26 cellular contexts compared by ENCODE assay signal in the genomic region with DNA sequence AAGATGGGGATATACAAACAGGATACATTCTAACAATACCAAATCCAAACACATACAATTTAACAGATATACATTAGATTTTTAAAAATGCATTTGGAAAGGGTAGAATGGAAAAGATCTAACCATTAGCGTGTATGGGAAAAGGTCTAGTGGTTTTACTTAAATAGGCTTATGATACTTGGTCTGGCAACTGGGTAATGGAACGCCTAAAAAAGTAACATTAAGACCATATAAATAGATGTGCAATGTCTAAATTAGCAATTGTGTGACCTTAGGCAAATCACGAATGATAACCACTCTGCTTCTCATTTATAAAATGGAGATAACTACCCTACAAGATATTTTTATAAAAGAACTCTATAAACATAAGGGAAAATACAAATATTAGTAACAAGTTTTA.
A peak's percentile ranks its signal among the peaks of the same experiment; 100 is the strongest.
DNase-seq lines count a peak whose midpoint lies in the region; ATAC-seq, FAIRE-seq and TF ChIP-seq lines count a peak whose summit lies in the region.
"Had no signal": no experiment of that assay in that cellular context is flagged by ENCODE, and none has a peak within 500 bp of the region (broad histone marks: within the 10 kb centered on the region; RNA-seq: fewer than 3 reads in every experiment).

No MANE protein-coding gene starts in this region.

- peaks cover 22% of the 10 kb centered on the region for H3K36me3 Mint-ChIP-seq in stimulated activated naive CD8-positive, alpha-beta T cell treated with anti-CD3 and anti-CD28 coated beads, Interleukin-15, Interleukin-2, amounts not matched to agents 100 ng/mL and 50 ng/mL, for 24 hours (ENCODE audit: low read depth)

- H3K9me3 ChIP-seq in Karpas-422 (ENCODE audit: low read length): no peaks in the 10 kb centered on the region
- no peaks in the 10 kb centered on the region for H3K9me3 ChIP-seq in GM12878 (replicated peaks; ENCODE audit: control insufficient read depth, insufficient read depth, low read length)
- H3K9me3 ChIP-seq: A549; BE2C; BLaER1 treated with 17β-estradiol and CSF1 and Interleukin-3, amounts not matched to agents 10 nM and 100 nM had no signal

- TF ChIP-seq EP300 in GM12878 (IDR thresholded peaks at IDR 0.05; ENCODE audit: borderline replicate concordance in 1 of 2, control insufficient read depth in 1 of 2, low read depth in 2 of 2, low read length in 2 of 2): no peak

- no peaks in the 10 kb centered on the region for H3K27me3 ChIP-seq in Karpas-422 (ENCODE audit: low read length)
- no peaks in the 10 kb centered on the region for H3K27me3 ChIP-seq in GM12878 (replicated peaks in 1 of 2; ENCODE audit: control insufficient read depth in 2 of 2, insufficient read depth in 2 of 2, low read length in 1 of 2)
- H3K27me3 ChIP-seq: BE2C; BLaER1 treated with 17β-estradiol and CSF1 and Interleukin-3, amounts not matched to agents 10 nM and 100 nM had no signal

- H3K4me3 ChIP-seq in Karpas-422 (ENCODE audit: low read length) (no peak overlapping the region), GM12878 (no peak overlapping the region)
- H3K4me3 ChIP-seq: A549; BLaER1 treated with 17β-estradiol and CSF1 and Interleukin-3, amounts not matched to agents 10 nM and 100 nM; GM23248 had no signal

- BruUV-seq in GM12878 (replicated peaks; lab: Mats Ljungman, UMichigan): no TSS peak

- no peaks in the 10 kb centered on the region for H3K27me3 Mint-ChIP-seq in stimulated activated naive CD8-positive, alpha-beta T cell treated with anti-CD3 and anti-CD28 coated beads, Interleukin-15, Interleukin-2, amounts not matched to agents 100 ng/mL and 50 ng/mL, for 24 hours
- H3K27me3 Mint-ChIP-seq: CD4-positive, alpha-beta T cell had no signal

- peaks cover 52% of the 10 kb centered on the region for H3K4me1 Mint-ChIP-seq in stimulated activated naive CD8-positive, alpha-beta T cell treated with anti-CD3 and anti-CD28 coated beads, Interleukin-15, Interleukin-2, amounts not matched to agents 100 ng/mL and 50 ng/mL, for 24 hours (ENCODE audit: low read depth)
- H3K4me1 Mint-ChIP-seq: CD14-positive monocyte had no signal

- H3K4me1 ChIP-seq in Karpas-422 (ENCODE audit: low read length) (peaks cover 14% of the 10 kb centered on the region), GM12878 (ENCODE audit: control insufficient read depth, insufficient read depth, low read length) (no peaks in the 10 kb centered on the region)
- H3K4me1 ChIP-seq: A549; BE2C; BLaER1 treated with 17β-estradiol and CSF1 and Interleukin-3, amounts not matched to agents 10 nM and 100 nM had no signal

- H3K4me2 ChIP-seq in Karpas-422 (ENCODE audit: low read depth, low read length, poor library complexity, severe bottlenecking) (peak overlapping the region; percentile 26), GM12878 (ENCODE audit: control insufficient read depth, insufficient read depth) (no peak overlapping the region)
- H3K4me2 ChIP-seq: A549; BLaER1 treated with 17β-estradiol and CSF1 and Interleukin-3, amounts not matched to agents 10 nM and 100 nM had no signal

- no peak for TF ChIP-seq CTCF in GM12878 (IDR thresholded peaks at IDR 0.05 in 2 of 3, conservative IDR thresholded peaks at IDR 0.05 in 1 of 3; ENCODE audit: control insufficient read depth in 2 of 3, extremely low read depth in 1 of 3, insufficient read depth in 1 of 3, low read depth in 3 of 3, low read length in 3 of 3)

- H3K27ac ChIP-seq in Karpas-422 (ENCODE audit: low read length): no peak overlapping the region
- H3K27ac ChIP-seq in GM12878 (ENCODE audit: control insufficient read depth, insufficient read depth): no peak overlapping the region
- H3K27ac ChIP-seq: A549; BLaER1 treated with 17β-estradiol and CSF1 and Interleukin-3, amounts not matched to agents 10 nM and 100 nM; GM23248 had no signal

- no peak for DNase-seq in stimulated activated naive CD8-positive, alpha-beta T cell treated with anti-CD3 and anti-CD28 coated beads, Interleukin-15, Interleukin-2, amounts not matched to agents 100 U/mL and 50 U/mL, for 24 hours
- peak; percentile 52 for DNase-seq in Karpas-422
- no peak for DNase-seq in GM12878 (ENCODE audit: low read depth, low spot score)
- no peak for DNase-seq in SHP77 (lab: John Stamatoyannopoulos, UW)
- DNase-seq in cortex of kidney (lab: John Stamatoyannopoulos, UW): no peak
- DNase-seq: 8988T; ACHN; AML-193; BE2C; CD4-positive, alpha-beta T cell; CD8-positive, alpha-beta memory T cell; DMS 273 treated with DMSO at 0.1 percent for 48 hours; DMS79; EL; GDM1; GM23248; H7; HCEC 1CT had no signal

- H2AFZ ChIP-seq in Karpas-422 (ENCODE audit: low read length) (no peak overlapping the region), GM12878 (ENCODE audit: control insufficient read depth, low read depth, low read length) (no peak overlapping the region)
- H2AFZ ChIP-seq: GM23248 had no signal

- ATAC-seq in stimulated activated naive CD8-positive, alpha-beta T cell treated with anti-CD3 and anti-CD28 coated beads, Interleukin-15, Interleukin-2, amounts not matched to agents 100 U/mL and 50 U/mL, for 24 hours: no peak
- ATAC-seq in GM12878 (no peak), GM19397 (IDR thresholded peaks at IDR 0.05; ENCODE audit: unreplicated experiment) (no peak)
- ATAC-seq: A549 had no signal

- 38% methylated on average over 3 of the region's 3 CpGs for WGBS in GM12878 (ENCODE audit: insufficient coverage, insufficient replicate concordance, low lambda C conversion rate, missing lambda C conversion rate)

- H3K27ac Mint-ChIP-seq in stimulated activated naive CD8-positive, alpha-beta T cell treated with anti-CD3 and anti-CD28 coated beads, Interleukin-15, Interleukin-2, amounts not matched to agents 100 ng/mL and 50 ng/mL, for 24 hours: peak overlapping the region; percentile 94
- H3K27ac Mint-ChIP-seq: CD4-positive, alpha-beta T cell had no signal

- RAD21 ChIA-PET in GM12878 (lab: Charles Lee; ENCODE audit: unreplicated experiment): no interaction called here

- CTCF ChIA-PET in GM12878 (lab: Yijun Ruan, JAX): interaction anchor here (3.1 kb wide), 1 partner anchor 12 kb away, joined by 9 read pairs; no protein-coding TSS in a partner anchor

- SMC1A ChIA-PET in GM12878 (lab: Charles Lee; ENCODE audit: uncharacterized antibody, unreplicated experiment): interaction anchor here (1.3 kb wide), 1 partner anchor 85 kb away, joined by 3 read pairs; no protein-coding TSS in a partner anchor

- intact Hi-C loops in GM12878 (cut with micrococcal nuclease; ENCODE audit: unreplicated experiment): no loop called here

- POLR2A ChIA-PET in GM12878 (lab: Charles Lee): no interaction called here

- H4K20me1 ChIP-seq in Karpas-422 (ENCODE audit: insufficient read depth, low read depth, low read length) (no peaks in the 10 kb centered on the region), GM12878 (ENCODE audit: control insufficient read depth, insufficient read depth) (no peaks in the 10 kb centered on the region)

- no peak overlapping the region for H3K4me3 Mint-ChIP-seq in stimulated activated naive CD8-positive, alpha-beta T cell treated with anti-CD3 and anti-CD28 coated beads, Interleukin-15, Interleukin-2, amounts not matched to agents 100 ng/mL and 50 ng/mL, for 24 hours
- H3K4me3 Mint-ChIP-seq: CD14-positive monocyte; CD4-positive, alpha-beta T cell; CD8-positive, alpha-beta memory T cell had no signal

- H3K79me2 ChIP-seq in Karpas-422 (ENCODE audit: low read length) (peaks cover 27% of the 10 kb centered on the region), GM12878 (ENCODE audit: control insufficient read depth, insufficient read depth, low read length) (no peaks in the 10 kb centered on the region)

- FAIRE-seq in GM12878 (lab: Jason Lieb, UNC): no peak
- FAIRE-seq: A549, D721Med, GM12892, H1 had no signal

- no peaks in the 10 kb centered on the region for H3K36me3 ChIP-seq in Karpas-422 (ENCODE audit: insufficient read depth, low read length)
- H3K36me3 ChIP-seq in GM12878 (ENCODE audit: control insufficient read depth in 2 of 2, insufficient read depth in 2 of 2, low read length in 1 of 2): no peaks in the 10 kb centered on the region

- in situ Hi-C loops in GM12878 (cut with MboI): no loop called here

- no peak overlapping the region for H3K9ac ChIP-seq in Karpas-422 (ENCODE audit: low read length)
- no peak overlapping the region for H3K9ac ChIP-seq in GM12878 (ENCODE audit: control insufficient read depth, insufficient read depth, low read length)
- H3K9ac ChIP-seq: BLaER1 treated with 17β-estradiol and CSF1 and Interleukin-3, amounts not matched to agents 10 nM and 100 nM; GM23248 had no signal

- no peak for TF ChIP-seq POLR2A in GM12878 (IDR thresholded peaks at IDR 0.05; ENCODE audit: low read depth, low read length)

- no peaks in the 10 kb centered on the region for H3K9me2 ChIP-seq in Karpas-422 (replicated peaks; ENCODE audit: insufficient read depth, low read length)

- H3K9me3 Mint-ChIP-seq in stimulated activated naive CD8-positive, alpha-beta T cell treated with anti-CD3 and anti-CD28 coated beads, Interleukin-15, Interleukin-2, amounts not matched to agents 100 ng/mL and 50 ng/mL, for 24 hours: no peaks in the 10 kb centered on the region
- H3K9me3 Mint-ChIP-seq: CD14-positive monocyte; CD4-positive, alpha-beta T cell; CD8-positive, alpha-beta memory T cell had no signal

- TF ChIP-seq RAD21 in GM12878 (IDR thresholded peaks at IDR 0.05; ENCODE audit: insufficient read depth, low read depth, low read length): no peak

TF ChIP-seq in GM12878, 131 proteins besides CTCF, POLR2A, EP300 and RAD21:
- TF ChIP-seq ATF7 (IDR thresholded peaks at IDR 0.05; ENCODE audit: low read depth) (no peak), BACH1 (IDR thresholded peaks at IDR 0.05; ENCODE audit: borderline replicate concordance) (no peak), MEF2B (IDR thresholded peaks at IDR 0.05; ENCODE audit: partially characterized antibody, poor library complexity, severe bottlenecking) (peak; percentile 57), BCL11A (IDR thresholded peaks at IDR 0.05; ENCODE audit: low read depth, low read length) (peak; percentile 18; the same call in 1 of the 2 replicates), CHD2 (IDR thresholded peaks at IDR 0.05; ENCODE audit: borderline replicate concordance, low read depth, low read length) (no peak), CREM (IDR thresholded peaks at IDR 0.05; ENCODE audit: low read depth) (peak; percentile 38; the same call in 1 of the 2 replicates), NFIC (IDR thresholded peaks at IDR 0.05; ENCODE audit: low read depth, low read length) (peak; percentile 78), RUNX3 (IDR thresholded peaks at IDR 0.05; ENCODE audit: low read length) (peak; percentile 81), FOXM1 (IDR thresholded peaks at IDR 0.05; ENCODE audit: low read depth, low read length) (peak; percentile 83; the same call in 1 of the 2 replicates), MEF2A (IDR thresholded peaks at IDR 0.05; ENCODE audit: insufficient read depth, low read depth, low read length) (peak; percentile 92)
